In the genomic region with DNA sequence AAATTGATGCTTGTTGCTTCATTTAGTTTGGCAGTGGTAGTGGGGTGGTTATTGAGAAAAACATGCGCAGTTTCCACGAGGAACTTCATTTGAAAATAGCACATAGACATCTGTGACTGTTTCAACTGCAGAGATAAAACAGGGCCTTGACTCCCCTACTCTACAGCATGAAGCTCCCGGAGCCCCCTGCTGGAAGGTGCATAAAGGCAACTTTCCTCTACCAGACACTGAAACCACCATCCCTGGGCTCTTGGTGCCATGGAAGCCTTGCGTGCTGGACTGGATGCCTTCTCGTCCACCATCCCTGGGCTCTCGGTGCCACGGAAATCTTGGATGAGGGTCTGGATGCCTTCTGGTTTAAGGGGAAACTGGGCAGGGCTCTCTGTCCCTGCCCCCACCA, we compare ENCODE assay signal across 8 cellular contexts.
DNase-seq lines count a peak whose midpoint lies in the region; ATAC-seq and TF ChIP-seq lines count a peak whose summit lies in the region.

No MANE protein-coding gene starts in this region.

- no peaks in the 10 kb centered on the region for H3K79me1 ChIP-seq in mesenchymal stem cell (replicated peaks; ENCODE audit: low read length, poor library complexity, severe bottlenecking)

- H3K9me2 ChIP-seq in SK-N-SH, result no peaks in the 10 kb centered on the region

- H4K91ac ChIP-seq in mesenchymal stem cell (ENCODE audit: low read length), result no peak overlapping the region

- no peaks in the 10 kb centered on the region for H3K36me3 ChIP-seq in A673 (ENCODE audit: insufficient read depth, low read length, poor library complexity, severe bottlenecking)
- no peaks in the 10 kb centered on the region for H3K36me3 ChIP-seq in SK-N-SH (replicated peaks in 1 of 2; ENCODE audit: control insufficient read depth in 1 of 2, insufficient read depth in 2 of 2, low read length in 1 of 2)
- no peaks in the 10 kb centered on the region for H3K36me3 ChIP-seq in mesenchymal stem cell (ENCODE audit: control insufficient read depth in 1 of 2, insufficient read depth in 2 of 2, low read depth in 1 of 2, low read length in 2 of 2)

- TF ChIP-seq CTCF in A673 (conservative IDR thresholded peaks at IDR 0.05; ENCODE audit: low read depth, low read length) (peak; percentile 55), GM12873 (IDR thresholded peaks at IDR 0.05; ENCODE audit: insufficient read depth, low read depth, low read length, missing control alignments) (peak; percentile 70), SK-N-SH (IDR thresholded peaks at IDR 0.05) (peak; percentile 52), brain (conservative IDR thresholded peaks at IDR 0.05) (peak; percentile 33 to 34)

- no peaks in the 10 kb centered on the region for H3K4me1 ChIP-seq in A673 (ENCODE audit: insufficient read depth, low read length, poor library complexity, severe bottlenecking)
- H3K4me1 ChIP-seq in SK-N-SH (ENCODE audit: control insufficient read depth in 1 of 2, insufficient read depth in 2 of 2, low read depth in 1 of 2, low read length in 1 of 2), result no peaks in the 10 kb centered on the region; a peak in 1 of 4 replicates
- no peaks in the 10 kb centered on the region for H3K4me1 ChIP-seq in mesenchymal stem cell (ENCODE audit: control insufficient read depth, insufficient read depth, low read depth, low read length)

- no peak overlapping the region for H3K14ac ChIP-seq in mesenchymal stem cell (ENCODE audit: low read length in 2 of 2)

- H3K23ac ChIP-seq in mesenchymal stem cell (ENCODE audit: low read length in 2 of 2), result no peak overlapping the region

- no peak overlapping the region for H3K4ac ChIP-seq in mesenchymal stem cell (ENCODE audit: low read depth in 1 of 2, low read length in 2 of 2)

- no peak overlapping the region for H2BK12ac ChIP-seq in mesenchymal stem cell (ENCODE audit: low read length in 2 of 2)

- ATAC-seq in GM19023 (IDR thresholded peaks at IDR 0.05; ENCODE audit: unreplicated experiment) (no peak), HG03469 (IDR thresholded peaks at IDR 0.05; ENCODE audit: unreplicated experiment) (no peak)

- peaks cover 3 to 12% (median 5%) of the 10 kb centered on the region in 5 experiments for H3K9me3 Mint-ChIP-seq in brain

- POLR2A ChIA-PET in A673 (lab: Charles Lee; ENCODE audit: low non-redundant PET) (interaction anchor here (0.6 kb wide), 1 partner anchor 339 kb away, joined by 3 read pairs; no protein-coding TSS in a partner anchor), SK-N-SH (lab: Yijun Ruan, JAX) (no interaction called here)

- H3K4me3 ChIP-seq in A673 (ENCODE audit: low read depth, low read length, poor library complexity, severe bottlenecking), result no peak overlapping the region
- no peak overlapping the region; a peak in 1 of 4 replicates for H3K4me3 ChIP-seq in SK-N-SH (ENCODE audit: low read depth in 2 of 2, low read length in 1 of 2)
- no peak overlapping the region for H3K4me3 ChIP-seq in mesenchymal stem cell (ENCODE audit: insufficient read depth in 1 of 2, low read depth in 1 of 2, low read length in 2 of 2)

- H3K9ac ChIP-seq in SK-N-SH (no peak overlapping the region), mesenchymal stem cell (ENCODE audit: low read length) (no peak overlapping the region)

- no peaks in the 10 kb centered on the region for H4K20me1 ChIP-seq in SK-N-SH (ENCODE audit: insufficient read depth)

- no peak overlapping the region for H2AK5ac ChIP-seq in mesenchymal stem cell (ENCODE audit: low read length, severe bottlenecking)

- H2BK5ac ChIP-seq in mesenchymal stem cell (ENCODE audit: low read depth, low read length, poor library complexity, severe bottlenecking), result no peak overlapping the region

- H2BK120ac ChIP-seq in mesenchymal stem cell (ENCODE audit: low read depth, low read length), result no peak overlapping the region

- H3K9me3 ChIP-seq in A673 (ENCODE audit: low read depth, low read length, poor library complexity, severe bottlenecking) (no peaks in the 10 kb centered on the region), SK-N-SH (no peaks in the 10 kb centered on the region), mesenchymal stem cell (ENCODE audit: control insufficient read depth, low read length) (no peaks in the 10 kb centered on the region)

- DNase-seq in A673 (ENCODE audit: low spot score) (peak; percentile 54), SK-N-SH (peak; percentile 59), mesenchymal stem cell (peak; percentile 28), putamen (ENCODE audit: low spot score) (no peak)

- no peaks in the 10 kb centered on the region for H3K4me1 Mint-ChIP-seq in brain

- H3K4me2 ChIP-seq in SK-N-SH (no peak overlapping the region), mesenchymal stem cell (ENCODE audit: low read length, poor library complexity, severe bottlenecking) (no peak overlapping the region)

- intact Hi-C loops in A673 (cut with micrococcal nuclease; ENCODE audit: unreplicated experiment), result loop anchor here (2.0 to 10.0 kb wide), 3 partner anchors 120 to 630 kb away; no protein-coding TSS in a partner anchor

- H3K27me3 ChIP-seq in A673 (replicated peaks; ENCODE audit: insufficient read depth, low read depth, low read length, poor library complexity) (no peaks in the 10 kb centered on the region), SK-N-SH (ENCODE audit: insufficient read depth) (no peaks in the 10 kb centered on the region), mesenchymal stem cell (ENCODE audit: control insufficient read depth in 1 of 2, insufficient read depth in 1 of 2, low read length in 2 of 2) (peaks cover 34 to 45% of the 10 kb centered on the region in 2 experiments)

- H4K8ac ChIP-seq in mesenchymal stem cell (ENCODE audit: low read length), result no peak overlapping the region

- H3K4me3 Mint-ChIP-seq in brain, result no peak overlapping the region

- H3K36me3 Mint-ChIP-seq in brain, result no peaks in the 10 kb centered on the region

- H3K79me2 ChIP-seq in SK-N-SH (ENCODE audit: insufficient read depth), result no peaks in the 10 kb centered on the region

- no peak for TF ChIP-seq EP300 in SK-N-SH (IDR thresholded peaks at IDR 0.05; ENCODE audit: borderline replicate concordance in 1 of 2, low read depth in 1 of 2, low read length in 1 of 2)

- no TSS peak for BruUV-seq in A673 (replicated peaks; lab: Mats Ljungman, UMichigan)

- H2BK15ac ChIP-seq in mesenchymal stem cell (ENCODE audit: low read depth, poor library complexity, severe bottlenecking), result no peak overlapping the region

- peak; percentile 55 for TF ChIP-seq RAD21 in SK-N-SH (IDR thresholded peaks at IDR 0.05; ENCODE audit: low read length)

- no peak overlapping the region for H3K18ac ChIP-seq in mesenchymal stem cell (ENCODE audit: low read depth in 1 of 2, low read length in 2 of 2)

- H2AFZ ChIP-seq in SK-N-SH (ENCODE audit: low read depth) (no peak overlapping the region), mesenchymal stem cell (ENCODE audit: low read depth, low read length) (no peak overlapping the region)

- 46% methylated on average over 7 of the region's 7 CpGs for WGBS in SK-N-SH (ENCODE audit: low lambda C conversion rate)
- WGBS in mesenchymal stem cell, result 71% methylated on average over 7 of the region's 7 CpGs

- CTCF ChIA-PET in A673 (lab: Charles Lee) (interaction anchor here (0.9 kb wide), 1 partner anchor 129 kb away, joined by 3 read pairs; no protein-coding TSS in a partner anchor), SK-N-SH (lab: Yijun Ruan, JAX) (interaction anchor here (0.5 to 2.6 kb wide), 21 partner anchors 8 to 630 kb away, joined by 3 to 11 read pairs (median 4); no protein-coding TSS in a partner anchor)

- no peak overlapping the region for H3K27ac Mint-ChIP-seq in brain

- peaks cover 8% of the 10 kb centered on the region for H3K27me3 Mint-ChIP-seq in brain

- H3F3A ChIP-seq in SK-N-SH (replicated peaks; ENCODE audit: insufficient read depth), result no peaks in the 10 kb centered on the region

- H3K27ac ChIP-seq in A673 (ENCODE audit: low read depth, low read length, poor library complexity, severe bottlenecking) (no peak overlapping the region), SK-N-SH (ENCODE audit: low read depth in 2 of 2, low read length in 1 of 2) (no peak overlapping the region), mesenchymal stem cell (ENCODE audit: low read length, poor library complexity, severe bottlenecking) (no peak overlapping the region)

TF ChIP-seq in SK-N-SH, 30 proteins besides CTCF, POLR2A, EP300 and RAD21:
- TF ChIP-seq, protein P1, sequence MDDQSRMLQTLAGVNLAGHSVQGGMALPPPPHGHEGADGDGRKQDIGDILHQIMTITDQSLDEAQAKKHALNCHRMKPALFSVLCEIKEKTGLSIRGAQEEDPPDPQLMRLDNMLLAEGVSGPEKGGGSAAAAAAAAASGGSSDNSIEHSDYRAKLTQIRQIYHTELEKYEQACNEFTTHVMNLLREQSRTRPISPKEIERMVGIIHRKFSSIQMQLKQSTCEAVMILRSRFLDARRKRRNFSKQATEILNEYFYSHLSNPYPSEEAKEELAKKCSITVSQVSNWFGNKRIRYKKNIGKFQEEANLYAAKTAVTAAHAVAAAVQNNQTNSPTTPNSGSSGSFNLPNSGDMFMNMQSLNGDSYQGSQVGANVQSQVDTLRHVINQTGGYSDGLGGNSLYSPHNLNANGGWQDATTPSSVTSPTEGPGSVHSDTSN (IDR thresholded peaks at IDR 0.05), result no peak
- TF ChIP-seq RFX5 (IDR thresholded peaks at IDR 0.05; ENCODE audit: low read length) (no peak), CHD2 (IDR thresholded peaks at IDR 0.05; ENCODE audit: low read length, partially characterized antibody) (no peak), SMC3 (IDR thresholded peaks at IDR 0.05; ENCODE audit: low read depth, low read length) (peak; percentile 50), EZH2phosphoT487 (IDR thresholded peaks at IDR 0.05; ENCODE audit: borderline replicate concordance, low read depth) (no peak), TEAD4 (IDR thresholded peaks at IDR 0.05; ENCODE audit: borderline replicate concordance, insufficient read depth) (no peak), NRF1 (IDR thresholded peaks at IDR 0.05; ENCODE audit: low read depth, low read length) (no peak)
- TF ChIP-seq, protein P2, sequence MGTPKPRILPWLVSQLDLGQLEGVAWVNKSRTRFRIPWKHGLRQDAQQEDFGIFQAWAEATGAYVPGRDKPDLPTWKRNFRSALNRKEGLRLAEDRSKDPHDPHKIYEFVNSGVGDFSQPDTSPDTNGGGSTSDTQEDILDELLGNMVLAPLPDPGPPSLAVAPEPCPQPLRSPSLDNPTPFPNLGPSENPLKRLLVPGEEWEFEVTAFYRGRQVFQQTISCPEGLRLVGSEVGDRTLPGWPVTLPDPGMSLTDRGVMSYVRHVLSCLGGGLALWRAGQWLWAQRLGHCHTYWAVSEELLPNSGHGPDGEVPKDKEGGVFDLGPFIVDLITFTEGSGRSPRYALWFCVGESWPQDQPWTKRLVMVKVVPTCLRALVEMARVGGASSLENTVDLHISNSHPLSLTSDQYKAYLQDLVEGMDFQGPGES (IDR thresholded peaks at IDR 0.05; ENCODE audit: low read depth, low read length), result no peak
TF ChIP-seq in SK-N-SH: peak in this region for 1.
